Comparison of ENCODE assay signal across 9 cellular contexts in the genomic region with DNA sequence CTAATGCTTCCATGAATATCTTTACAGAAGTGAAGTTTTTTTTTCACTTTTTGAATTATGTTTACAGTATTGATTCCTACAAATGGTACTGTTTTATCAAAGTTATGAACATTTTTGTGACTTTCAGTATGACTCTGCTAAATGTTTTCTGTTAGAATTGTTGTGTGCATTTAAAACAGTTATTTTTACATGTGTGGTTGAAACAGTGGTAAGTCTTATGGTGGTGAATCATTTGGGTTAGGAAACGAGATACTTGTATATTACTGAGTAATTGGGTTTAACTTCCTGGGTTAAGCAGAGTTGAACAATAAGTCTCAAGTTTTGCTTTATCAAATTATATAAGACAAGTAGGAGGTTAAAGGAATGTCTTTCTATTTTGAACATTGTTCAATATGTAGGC.
DNase-seq lines count a peak whose midpoint lies in the region; ATAC-seq and TF ChIP-seq lines count a peak whose summit lies in the region.
"Had no signal": no experiment of that assay in that cellular context is flagged by ENCODE, and none has a peak within 500 bp of the region (broad histone marks: within the 10 kb centered on the region; RNA-seq: fewer than 3 reads in every experiment).

No MANE protein-coding gene starts in this region.

- no peaks in the 10 kb centered on the region for H4K20me1 ChIP-seq in PC-3 (ENCODE audit: low read length)

- POLR2A ChIA-PET in BJ (lab: Charles Lee) = no interaction called here
- POLR2A ChIA-PET in PC-3 (lab: Charles Lee; ENCODE audit: unreplicated experiment) = no interaction called here

- peak; percentile 76 for ATAC-seq in GM21381 (IDR thresholded peaks at IDR 0.05; ENCODE audit: unreplicated experiment)
- peak; percentile 93 for ATAC-seq in PC-3
- ATAC-seq in GM19467 (IDR thresholded peaks at IDR 0.05; ENCODE audit: unreplicated experiment) = no peak
- no peak for ATAC-seq in GM21515 (IDR thresholded peaks at IDR 0.05; ENCODE audit: unreplicated experiment)

- intact Hi-C loops in PC-3 (cut with micrococcal nuclease) = no loop called here

- H3K36me3 ChIP-seq in BJ (ENCODE audit: control insufficient read depth, insufficient read depth, low read length) (peaks cover 5% of the 10 kb centered on the region), PC-3 (ENCODE audit: low read depth, low read length) (peaks cover 23% of the 10 kb centered on the region; the same call in 1 of the 2 replicates)

- DNase-seq in BJ (ENCODE audit: low read depth) = peak; percentile 63
- DNase-seq in PC-3 = peak; percentile 56
- peak; percentile 75 for DNase-seq in fibroblast of the aortic adventitia (ENCODE audit: low read depth)
- DNase-seq in medulla oblongata (ENCODE audit: extremely low spot score) = no peak
- no peak for DNase-seq in NCI-H146 (lab: John Stamatoyannopoulos, UW)
- DNase-seq: effector CD4-positive, alpha-beta T cell had no signal

- H3F3A ChIP-seq in PC-3 (ENCODE audit: low read length, unreplicated experiment) = no peaks in the 10 kb centered on the region

- H3K4me3 ChIP-seq in BJ (ENCODE audit: low read depth, low read length) (no peak overlapping the region), PC-3 (ENCODE audit: low read length) (no peak overlapping the region), fibroblast of the aortic adventitia (ENCODE audit: low read depth, low read length) (no peak overlapping the region)

- no peaks in the 10 kb centered on the region for H3K79me2 ChIP-seq in PC-3 (ENCODE audit: low read length)

- no TSS peak for BruUV-seq in PC-3 (replicated peaks; lab: Mats Ljungman, UMichigan)

- peak overlapping the region; percentile 21 for H3K27ac ChIP-seq in PC-3 (ENCODE audit: low read length)

- H3K9me3 ChIP-seq in PC-3 (ENCODE audit: low read length) = no peaks in the 10 kb centered on the region

- H3K4me2 ChIP-seq in PC-3 (ENCODE audit: low read length) = peak overlapping the region; percentile 9

- TF ChIP-seq CTCF in BJ (IDR thresholded peaks at IDR 0.05; ENCODE audit: insufficient read depth, low read depth, low read length) = no peak
- no peak for TF ChIP-seq CTCF in PC-3 (conservative IDR thresholded peaks at IDR 0.05; ENCODE audit: low read depth, low read length)
- TF ChIP-seq CTCF in fibroblast of the aortic adventitia (IDR thresholded peaks at IDR 0.05; ENCODE audit: insufficient read depth, low read length) = no peak

- H3K27me3 ChIP-seq in BJ (ENCODE audit: control insufficient read depth, insufficient read depth, low read length) = no peaks in the 10 kb centered on the region
- no peaks in the 10 kb centered on the region for H3K27me3 ChIP-seq in PC-3 (ENCODE audit: low read length)

- no peak overlapping the region for H2AFZ ChIP-seq in PC-3 (ENCODE audit: low read length)

- H3K9ac ChIP-seq in PC-3 (ENCODE audit: low read length) = no peak overlapping the region

- CTCF ChIA-PET in BJ (lab: Yijun Ruan, JAX) (interaction anchor here (0.9 kb wide), 2 partner anchors 19 to 20 kb away, joined by 3 read pairs; no protein-coding TSS in a partner anchor), PC-3 (lab: Charles Lee) (no interaction called here)

- H3K9me2 ChIP-seq in PC-3 (replicated peaks; ENCODE audit: low read length) = no peaks in the 10 kb centered on the region

- H3K4me1 ChIP-seq in PC-3 (ENCODE audit: insufficient read depth, low read length) = peaks cover 14% of the 10 kb centered on the region

Comparison
In these comparisons a context has a peak if more than half of its experiments do, and no peak if none do; other contexts are left out.
1. DNase-seq: peak in BJ (single experiment), PC-3 (single experiment) and fibroblast of the aortic adventitia (single experiment); none in medulla oblongata (single experiment) and NCI-H146 (single experiment).
2. ATAC-seq: peak in GM21381 (single experiment) and PC-3 (single experiment); none in GM19467 (single experiment) and GM21515 (single experiment).